7 cellular contexts compared by ENCODE assay signal in genomic region chr7:100127866-100128601, GRCh38. TPM values are rescaled to one million over a fixed set of nuclear protein-coding genes. Genes with fewer than 3 reads are reported as not detected.
DNase-seq lines count a peak whose midpoint lies in the region; ATAC-seq, FAIRE-seq and TF ChIP-seq lines count a peak whose summit lies in the region.

No MANE protein-coding gene starts in this region.

- CTCF ChIA-PET in GM10248 (lab: Yijun Ruan, JAX): interaction anchor here (0.8 to 8.0 kb wide), 6 partner anchors 10 to 148 kb away, joined by 3 to 114 read pairs (median 8); partner anchors contain the start of gene LAMTOR4

- no peaks in the 10 kb centered on the region for H3K9me3 Mint-ChIP-seq in activated T-cell treated with anti-CD3 and anti-CD28 coated beads, Interleukin-2, amount 50 U/mL, for 72 hours

- peaks cover 53% of the 10 kb centered on the region for H3K4me1 ChIP-seq in KMS-11 (ENCODE audit: low read depth, poor library complexity, severe bottlenecking)

- FAIRE-seq in GM12892 (lab: Jason Lieb, UNC): no peak

- H3K4me1 Mint-ChIP-seq in activated T-cell treated with anti-CD3 and anti-CD28 coated beads, Interleukin-2, amount 50 U/mL, for 72 hours (ENCODE audit: low read depth): peaks cover 48% of the 10 kb centered on the region

- H3K27ac ChIP-seq in KMS-11: no peak overlapping the region

- no peaks in the 10 kb centered on the region for H4K20me1 ChIP-seq in KMS-11 (ENCODE audit: insufficient read depth)

- peak overlapping the region; percentile 83 for H3K4me2 ChIP-seq in KMS-11

- TF ChIP-seq CTCF in GM10248 (IDR thresholded peaks at IDR 0.05; ENCODE audit: control extremely low read depth, extremely low read depth, low read depth, missing control alignments) (no peak), KMS-11 (conservative IDR thresholded peaks at IDR 0.05; ENCODE audit: low read depth, low read length) (no peak)

- H3K9ac ChIP-seq in KMS-11: peak overlapping the region; percentile 79; the same call in 1 of the 2 replicates

- peak in 1 of 2 donors; percentile 0 for ATAC-seq in activated T-cell treated with anti-CD3 and anti-CD28 coated beads, Interleukin-2, amount 50 U/mL, for 72 hours (replicated peaks in 1 of 2)
- ATAC-seq in HG02840 (IDR thresholded peaks at IDR 0.05; ENCODE audit: low FRiP score, unreplicated experiment): no peak

- intact Hi-C loops in head of caudate nucleus (cut with DNase I): no loop called here

- no peak overlapping the region for H3K4me3 ChIP-seq in KMS-11 (IDR thresholded peaks at IDR 0.05; ENCODE audit: insufficient read depth, low read depth, low read length)

- H3K27me3 ChIP-seq in KMS-11 (ENCODE audit: insufficient read depth, low read depth): peaks cover 4% of the 10 kb centered on the region; the same call in 1 of the 2 replicates

- peak; percentile 33 for DNase-seq in GM10248 (ENCODE audit: extremely low spot score)
- DNase-seq in activated T-cell treated with anti-CD3 and anti-CD28 coated beads, Interleukin-2, amount 50 U/mL, for 72 hours: peak; percentile 34 to 41
- DNase-seq in head of caudate nucleus: peak in 27 of 42 donors; percentile 7 to 53 (median 26)
- peak; percentile 71 for DNase-seq in retina
- no peak for DNase-seq in GM12892 (ENCODE audit: insufficient read length)

- peaks cover 0 to 3% of the 10 kb centered on the region in 2 donors for H3K36me3 Mint-ChIP-seq in activated T-cell treated with anti-CD3 and anti-CD28 coated beads, Interleukin-2, amount 50 U/mL, for 72 hours (ENCODE audit: insufficient read depth in 2 of 2)

- H3K36me3 ChIP-seq in KMS-11 (ENCODE audit: insufficient read depth): no peaks in the 10 kb centered on the region

- peak overlapping the region; percentile 86 to 97 for H3K4me3 Mint-ChIP-seq in activated T-cell treated with anti-CD3 and anti-CD28 coated beads, Interleukin-2, amount 50 U/mL, for 72 hours

- 0 out of 2 replicates have a peak, but pooled peaks cover 6% of the 10 kb centered on the region for H3K79me2 ChIP-seq in KMS-11 (ENCODE audit: insufficient read depth, low read depth)

- POLR2A ChIA-PET in GM10248 (lab: Yijun Ruan, JAX): no interaction called here

- H3K27me3 Mint-ChIP-seq in activated T-cell treated with anti-CD3 and anti-CD28 coated beads, Interleukin-2, amount 50 U/mL, for 72 hours (ENCODE audit: low read depth): no peaks in the 10 kb centered on the region

- H2AFZ ChIP-seq in KMS-11 (ENCODE audit: low read depth): peak overlapping the region; percentile 91

- no peak overlapping the region for H3K27ac Mint-ChIP-seq in activated T-cell treated with anti-CD3 and anti-CD28 coated beads, Interleukin-2, amount 50 U/mL, for 72 hours

- TF ChIP-seq POLR2A in GM12892 (IDR thresholded peaks at IDR 0.05; ENCODE audit: low read depth, low read length): no peak

RNA-seq across cellular contexts. Expression of gene MBLAC1, which starts 1.3 kb away (rescaled TPM):
- 1 to 10 TPM; 3.2 to 3.4 TPM for total RNA-seq in activated T-cell treated with anti-CD3 and anti-CD28 coated beads, Interleukin-2, amount 50 U/mL, for 72 hours
- polyA plus RNA-seq in GM12892 (2012; ENCODE audit: missing spikeins): 0.68 TPM

RNA-seq across cellular contexts. Expression of gene CNPY4, which starts 8.6 kb away (rescaled TPM):
- 10 to 100 TPM; 11.1 to 18.8 TPM for total RNA-seq in activated T-cell treated with anti-CD3 and anti-CD28 coated beads, Interleukin-2, amount 50 U/mL, for 72 hours
- 7.4 TPM for polyA plus RNA-seq in GM12892 (2012; ENCODE audit: missing spikeins)

RNA-seq across cellular contexts. Expression of gene TAF6, which starts 8.9 kb away (rescaled TPM):
- 10 to 100 TPM; 76.7 to 88.1 TPM for total RNA-seq in activated T-cell treated with anti-CD3 and anti-CD28 coated beads, Interleukin-2, amount 50 U/mL, for 72 hours
- 20.1 TPM for polyA plus RNA-seq in GM12892 (2012; ENCODE audit: missing spikeins)

RNA-seq across cellular contexts. Expression of gene LAMTOR4, which starts 20.7 kb away (rescaled TPM):
- 100 to 1,000 TPM; 130 to 134 TPM for total RNA-seq in activated T-cell treated with anti-CD3 and anti-CD28 coated beads, Interleukin-2, amount 50 U/mL, for 72 hours
- 172 TPM for polyA plus RNA-seq in GM12892 (2012; ENCODE audit: missing spikeins)

RNA-seq across cellular contexts. Expression of gene AP4M1, which starts 26.6 kb away (rescaled TPM):
- total RNA-seq in activated T-cell treated with anti-CD3 and anti-CD28 coated beads, Interleukin-2, amount 50 U/mL, for 72 hours: 10 to 100 TPM in 1 of 2 donors, 1 to 10 TPM in 1; 9.3 to 10.5 TPM
- 9.6 TPM for polyA plus RNA-seq in GM12892 (2012; ENCODE audit: missing spikeins)
